Comparison of ENCODE assay signal across 2 cellular contexts in genomic region chr13:53020764-53021332, GRCh38.
TF ChIP-seq lines count a peak whose summit lies in the region.

No MANE protein-coding gene starts in this region.

TF ChIP-seq in HepG2, 621 proteins besides CTCF, POLR2A, EP300 and RAD21:
- TF ChIP-seq ZNF704 (CRISPR knock-in tag; IDR thresholded peaks at IDR 0.05; ENCODE audit: borderline replicate concordance) (no peak), RFX3 (CRISPR knock-in tag; IDR thresholded peaks at IDR 0.05) (no peak), MAFK (conservative IDR thresholded peaks at IDR 0.05 in 1 of 2, IDR thresholded peaks at IDR 0.05 in 1 of 2; ENCODE audit: low read length in 2 of 2) (peak; percentile 47 to 80; a peak in 3 of 4 replicates), REPIN1 (CRISPR knock-in tag; IDR thresholded peaks at IDR 0.05; ENCODE audit: borderline replicate concordance, low read depth) (no peak), PHB2 (IDR thresholded peaks at IDR 0.05; ENCODE audit: partially characterized antibody) (no peak), FOXJ3 (CRISPR knock-in tag; IDR thresholded peaks at IDR 0.05; ENCODE audit: borderline replicate concordance) (no peak), ONECUT2 (CRISPR knock-in tag; IDR thresholded peaks at IDR 0.05) (no peak), RBAK (CRISPR knock-in tag; IDR thresholded peaks at IDR 0.05) (no peak), ZNF296 (CRISPR knock-in tag; conservative IDR thresholded peaks at IDR 0.05) (no peak), ZNF674 (CRISPR knock-in tag; IDR thresholded peaks at IDR 0.05; ENCODE audit: low read depth) (no peak), RCOR2 (CRISPR knock-in tag; IDR thresholded peaks at IDR 0.05) (no peak), RBM22 (optimal IDR thresholded peaks at IDR 0.05; ENCODE audit: low read length) (no peak), LBX2 (CRISPR knock-in tag; IDR thresholded peaks at IDR 0.05; ENCODE audit: borderline replicate concordance) (no peak), ZBTB21 (CRISPR knock-in tag; IDR thresholded peaks at IDR 0.05) (no peak), HBP1 (CRISPR knock-in tag; IDR thresholded peaks at IDR 0.05; ENCODE audit: low read depth) (no peak), MAFF (IDR thresholded peaks at IDR 0.05; ENCODE audit: low read depth, low read length) (peak; percentile 71), SNRNP70 (IDR thresholded peaks at IDR 0.05; ENCODE audit: low read depth, low read length) (no peak)

TF ChIP-seq in H1, 55 proteins besides CTCF, POLR2A, EP300 and RAD21:
- TF ChIP-seq POLR2AphosphoS5 (IDR thresholded peaks at IDR 0.05; ENCODE audit: low read depth, low read length) (no peak), GABPA (IDR thresholded peaks at IDR 0.05; ENCODE audit: borderline replicate concordance, insufficient read depth, low read length) (no peak), CTBP2 (IDR thresholded peaks at IDR 0.05; ENCODE audit: borderline replicate concordance, insufficient read depth, insufficient read length, low read length) (no peak), MAFK (IDR thresholded peaks at IDR 0.05; ENCODE audit: low read depth, low read length) (peak; percentile 12; the same call in 1 of the 2 replicates), TBP (IDR thresholded peaks at IDR 0.05; ENCODE audit: low read depth, low read length) (no peak)
